ENCODE assay signal across 12 cellular contexts in genomic region chr2:237235383-237236095, GRCh38.
DNase-seq lines count a peak whose midpoint lies in the region; ATAC-seq and TF ChIP-seq lines count a peak whose summit lies in the region.
"Had no signal": no experiment of that assay in that cellular context is flagged by ENCODE, and none has a peak within 500 bp of the region (broad histone marks: within the 10 kb centered on the region; RNA-seq: fewer than 3 reads in every experiment).

No MANE protein-coding gene starts in this region.

- H3K4me3 Mint-ChIP-seq in activated naive CD4-positive, alpha-beta T cell treated with anti-CD3 and anti-CD28 coated beads for 36 hours = no peak overlapping the region

- no peak for ATAC-seq in GM21576 (IDR thresholded peaks at IDR 0.05; ENCODE audit: unreplicated experiment)
- no peak for ATAC-seq in GM18907 (IDR thresholded peaks at IDR 0.05; ENCODE audit: unreplicated experiment)

- H3K4me3 ChIP-seq in LNCaP clone FGC (ENCODE audit: low read depth, low read length) (no peak overlapping the region), liver (ENCODE audit: low read depth in 1 of 3, low read length in 3 of 3) (no peak overlapping the region), thyroid gland (replicated peaks in 1 of 3) (no peak overlapping the region)

- H3K27ac Mint-ChIP-seq in activated naive CD4-positive, alpha-beta T cell treated with anti-CD3 and anti-CD28 coated beads for 36 hours = no peak overlapping the region

- H3K27ac ChIP-seq in liver (ENCODE audit: low read depth in 1 of 2, low read length in 2 of 2) (peak overlapping the region in 1 of 2 donors; percentile 38), thyroid gland (peak overlapping the region in 2 of 3 donors; percentile 2 to 74)

- H3K4me1 Mint-ChIP-seq in activated naive CD4-positive, alpha-beta T cell treated with anti-CD3 and anti-CD28 coated beads for 36 hours (ENCODE audit: low read depth) = no peaks in the 10 kb centered on the region

- H3K9ac ChIP-seq in liver (ENCODE audit: low read depth in 1 of 2, low read length in 2 of 2) = no peak overlapping the region

- DNase-seq in LNCaP clone FGC (ENCODE audit: low read depth) (peak; percentile 56), cerebellar cortex (ENCODE audit: low spot score) (peak; percentile 24), thyroid gland (peak; percentile 81 to 84), NCI-H526 (lab: John Stamatoyannopoulos, UW) (no peak)
- no peak for DNase-seq in activated naive CD4-positive, alpha-beta T cell treated with anti-CD3 and anti-CD28 coated beads for 36 hours
- DNase-seq: activated T-cell treated with anti-CD3 and anti-CD28 coated beads for 4 hours, GDM1, NCI-H1694 treated with DMSO at 0.1 percent for 48 hours, T-helper 1 cell had no signal

- H3K9me3 ChIP-seq in liver (ENCODE audit: control insufficient read depth in 4 of 4, low read length in 3 of 4) = no peaks in the 10 kb centered on the region
- H3K9me3 ChIP-seq in thyroid gland = no peaks in the 10 kb centered on the region

- TF ChIP-seq POLR2A in thyroid gland (IDR thresholded peaks at IDR 0.05) = no peak

- TF ChIP-seq RAD21 in liver (IDR thresholded peaks at IDR 0.05) = peak; percentile 35 to 47

- H3K27me3 ChIP-seq in liver (ENCODE audit: control insufficient read depth in 4 of 4, insufficient read depth in 4 of 4, low read length in 3 of 4) = no peaks in the 10 kb centered on the region
- H3K27me3 ChIP-seq in thyroid gland = no peaks in the 10 kb centered on the region

- H3K4me1 ChIP-seq in liver (ENCODE audit: control insufficient read depth in 4 of 4, insufficient read depth in 4 of 4, low read length in 3 of 4) = peaks cover 0 to 11% (median 5%) of the 10 kb centered on the region in 4 donors
- peaks cover 14 to 27% of the 10 kb centered on the region in 2 donors for H3K4me1 ChIP-seq in thyroid gland

- TF ChIP-seq CTCF in LNCaP clone FGC (IDR thresholded peaks at IDR 0.05; ENCODE audit: control insufficient read depth, extremely low read depth, insufficient read depth) (no peak), liver (IDR thresholded peaks at IDR 0.05; ENCODE audit: low read depth, low read length, missing input control) (no peak), thyroid gland (IDR thresholded peaks at IDR 0.05) (no peak)

- peaks cover 3% of the 10 kb centered on the region for H3K9me3 Mint-ChIP-seq in activated naive CD4-positive, alpha-beta T cell treated with anti-CD3 and anti-CD28 coated beads for 36 hours

- CTCF ChIA-PET in activated naive CD4-positive, alpha-beta T cell treated with anti-CD3 and anti-CD28 coated beads for 36 hours (lab: Charles Lee) = no interaction called here

- WGBS in liver = 58% methylated on average over 6 of the region's 6 CpGs
- 52 to 53% methylated on average over 6 of the region's 6 CpGs for WGBS in thyroid gland, 2 donors

- H3K36me3 Mint-ChIP-seq in activated naive CD4-positive, alpha-beta T cell treated with anti-CD3 and anti-CD28 coated beads for 36 hours (ENCODE audit: low read depth) = no peaks in the 10 kb centered on the region

- H3K36me3 ChIP-seq in liver (ENCODE audit: control insufficient read depth in 4 of 4, insufficient read depth in 3 of 4, low read depth in 1 of 4, low read length in 3 of 4) = no peaks in the 10 kb centered on the region
- no peaks in the 10 kb centered on the region for H3K36me3 ChIP-seq in thyroid gland

- H3K27me3 Mint-ChIP-seq in activated naive CD4-positive, alpha-beta T cell treated with anti-CD3 and anti-CD28 coated beads for 36 hours (ENCODE audit: low read depth) = peaks cover 12% of the 10 kb centered on the region

- intact Hi-C loops in thyroid gland (cut with DNase I) = no loop called here
- intact Hi-C loops in activated naive CD4-positive, alpha-beta T cell treated with anti-CD3 and anti-CD28 coated beads for 36 hours (cut with micrococcal nuclease) = no loop called here

TF ChIP-seq in liver, 16 proteins besides CTCF, POLR2A, EP300 and RAD21:
- no peak for TF ChIP-seq EGR1 (IDR thresholded peaks at IDR 0.05; ENCODE audit: low read depth in 2 of 2)
- TF ChIP-seq MAX (IDR thresholded peaks at IDR 0.05) = peak; percentile 40
- no peak for TF ChIP-seq ZBTB33 (IDR thresholded peaks at IDR 0.05)
- TF ChIP-seq REST (IDR thresholded peaks at IDR 0.05) = peak; percentile 15
- TF ChIP-seq HNF4G (IDR thresholded peaks at IDR 0.05) = peak; percentile 64
- peak; percentile 60 for TF ChIP-seq FOXA2 (IDR thresholded peaks at IDR 0.05)
- no peak for TF ChIP-seq YY1 (IDR thresholded peaks at IDR 0.05)
- peak; percentile 75 for TF ChIP-seq SP1 (IDR thresholded peaks at IDR 0.05)
- TF ChIP-seq FOXA1 (IDR thresholded peaks at IDR 0.05) = peak; percentile 32
- TF ChIP-seq JUND (IDR thresholded peaks at IDR 0.05) = no peak
- TF ChIP-seq GABPA (IDR thresholded peaks at IDR 0.05 in 1 of 2, conservative IDR thresholded peaks at IDR 0.05 in 1 of 2) = no peak
- TF ChIP-seq ATF3 (IDR thresholded peaks at IDR 0.05) = no peak
- no peak for TF ChIP-seq TAF1 (conservative IDR thresholded peaks at IDR 0.05)
- TF ChIP-seq RXRA (IDR thresholded peaks at IDR 0.05) = peak; percentile 57 to 62
- peak; percentile 87 to 89 for TF ChIP-seq HNF4A (conservative IDR thresholded peaks at IDR 0.05)
- peak; percentile 64 for TF ChIP-seq NR2F2 (IDR thresholded peaks at IDR 0.05)

Comparison
In these comparisons a context has a peak if more than half of its experiments do, and no peak if none do; other contexts are left out.
1. DNase-seq: peak in LNCaP clone FGC (single experiment), cerebellar cortex (single experiment) and thyroid gland (2 of 2); none in NCI-H526 (0 of 2) and activated naive CD4-positive, alpha-beta T cell treated with anti-CD3 and anti-CD28 coated beads for 36 hours (single experiment).